21 cellular contexts compared by ENCODE assay signal in genomic region chr14:62824086-62824485, GRCh38.
DNase-seq lines count a peak whose midpoint lies in the region; ATAC-seq, FAIRE-seq and TF ChIP-seq lines count a peak whose summit lies in the region.
"Had no signal": no experiment of that assay in that cellular context is flagged by ENCODE, and none has a peak within 500 bp of the region (broad histone marks: within the 10 kb centered on the region; RNA-seq: fewer than 3 reads in every experiment).

No MANE protein-coding gene starts in this region.

- H3K4me1 ChIP-seq in IMR-90 (ENCODE audit: control insufficient read depth, insufficient read depth, low read length) (no peaks in the 10 kb centered on the region), adipocyte (ENCODE audit: control insufficient read depth, insufficient read depth, low read length) (no peaks in the 10 kb centered on the region), suprapubic skin (no peaks in the 10 kb centered on the region)
- H3K4me1 ChIP-seq: BE2C had no signal

- POLR2A ChIA-PET in IMR-90 (lab: Charles Lee; ENCODE audit: unreplicated experiment) = no interaction called here

- intact Hi-C loops in IMR-90 (cut with micrococcal nuclease) = no loop called here

- TF ChIP-seq POLR2A in IMR-90 (IDR thresholded peaks at IDR 0.05; ENCODE audit: low read depth, low read length) = no peak
- no peak for TF ChIP-seq POLR2A in GM12891 (IDR thresholded peaks at IDR 0.05; ENCODE audit: low read depth, low read length)
- no peak for TF ChIP-seq POLR2A in suprapubic skin (IDR thresholded peaks at IDR 0.05)

- no peak overlapping the region for H4K5ac ChIP-seq in IMR-90 (ENCODE audit: low read depth, low read length)

- FAIRE-seq in GM12891 (lab: Jason Lieb, UNC) = no peak
- FAIRE-seq: A204.1, D721Med, GM19239, HepG2 had no signal

- H4K8ac ChIP-seq in IMR-90 (ENCODE audit: low read depth in 2 of 2, low read length in 2 of 2) = no peak overlapping the region

- H2AFZ ChIP-seq in IMR-90 (replicated peaks; ENCODE audit: low read length, poor library complexity) = no peak overlapping the region
- H2AFZ ChIP-seq: GM23248 had no signal

- BruUV-seq in IMR-90 (replicated peaks; lab: Mats Ljungman, UMichigan) = no TSS peak

- H4K91ac ChIP-seq in IMR-90 (ENCODE audit: insufficient read depth, low read depth, low read length) = no peak overlapping the region

- H2BK5ac ChIP-seq in IMR-90 (ENCODE audit: low read depth, low read length, poor library complexity, severe bottlenecking) = no peak overlapping the region

- TF ChIP-seq RAD21 in IMR-90 (IDR thresholded peaks at IDR 0.05; ENCODE audit: low read length) = no peak

- H3K27ac ChIP-seq in IMR-90 (ENCODE audit: insufficient read depth, low read length) (no peak overlapping the region), suprapubic skin (no peak overlapping the region)
- H3K27ac ChIP-seq: GM23248 had no signal

- no peak overlapping the region for H3K4ac ChIP-seq in IMR-90 (ENCODE audit: low read depth, low read length)

- H3K79me1 ChIP-seq in IMR-90 (ENCODE audit: low read depth in 1 of 2, low read length in 2 of 2) = no peaks in the 10 kb centered on the region

- no peak overlapping the region for H3K4me2 ChIP-seq in IMR-90 (ENCODE audit: low read depth, low read length)

- TF ChIP-seq CTCF in IMR-90 (conservative IDR thresholded peaks at IDR 0.05; ENCODE audit: low read depth, low read length) = no peak
- no peak for TF ChIP-seq CTCF in suprapubic skin (IDR thresholded peaks at IDR 0.05)

- dilution Hi-C loops in IMR-90 (cut with HindIII; ENCODE audit: low sequenced_read_pairs, unreplicated experiment) = no loop called here

- no peak overlapping the region for H2AK9ac ChIP-seq in IMR-90 (replicated peaks; ENCODE audit: low read depth, low read length, poor library complexity)

- no peak for TF ChIP-seq EP300 in suprapubic skin (IDR thresholded peaks at IDR 0.05)

- H3K23ac ChIP-seq in IMR-90 (ENCODE audit: low read depth, low read length) = no peak overlapping the region

- H3K9me3 ChIP-seq in IMR-90 (ENCODE audit: control insufficient read depth, insufficient read depth, low read length) = peaks cover 3% of the 10 kb centered on the region
- peaks cover 15% of the 10 kb centered on the region for H3K9me3 ChIP-seq in adipocyte (ENCODE audit: control insufficient read depth, low read length)
- no peaks in the 10 kb centered on the region for H3K9me3 ChIP-seq in MG63
- H3K9me3 ChIP-seq in suprapubic skin = peaks cover 2% of the 10 kb centered on the region
- H3K9me3 ChIP-seq: BE2C had no signal

- peak; percentile 18 for DNase-seq in IMR-90
- peak; percentile 44 for DNase-seq in adipocyte (ENCODE audit: low read depth)
- DNase-seq in astrocyte of the hippocampus (ENCODE audit: low read depth, low spot score) = peak; percentile 29
- DNase-seq in MG63 = no peak
- no peak for DNase-seq in GM12891 (ENCODE audit: insufficient read length, low spot score)
- no peak for DNase-seq in suprapubic skin (ENCODE audit: low spot score in 2 of 2)
- DNase-seq in activated naive CD4-positive, alpha-beta T cell treated with Interleukin-2 at 50 U/mL for 16 hours = no peak
- DNase-seq: ACHN; BE2C; C1 segment of cervical spinal cord; CD4-positive, CD25-positive, alpha-beta regulatory T cell; CD8-positive, alpha-beta memory T cell; COR-L47; GDM1; GM23248; HCEC 1CT; KG1 had no signal

- H4K20me1 ChIP-seq in IMR-90 (ENCODE audit: insufficient read depth, low read length) = no peaks in the 10 kb centered on the region

- H3K9ac ChIP-seq in IMR-90 (ENCODE audit: low read depth, low read length) = no peak overlapping the region
- no peak overlapping the region for H3K9ac ChIP-seq in adipocyte (ENCODE audit: low read length)
- H3K9ac ChIP-seq: GM23248 had no signal

- no peak overlapping the region for H3K14ac ChIP-seq in IMR-90 (replicated peaks; ENCODE audit: low read depth, low read length)

- no peak for ATAC-seq in IMR-90 (ENCODE audit: low read depth)
- ATAC-seq: HepG2 had no signal

- in situ Hi-C loops in IMR-90 (cut with MboI; ENCODE audit: low sequenced_read_pairs) = no loop called here

- H3K9me1 ChIP-seq in IMR-90 (ENCODE audit: insufficient read depth, low read length) = no peaks in the 10 kb centered on the region

- no peak overlapping the region for H2BK120ac ChIP-seq in IMR-90 (ENCODE audit: low read depth, low read length)

- no CpG with 5 or more reads among the region's 2 CpGs for WGBS in IMR-90 (ENCODE audit: extremely low coverage in 2 of 2, insufficient read length in 1 of 2), 2 experiments
- 66% methylated on average over 2 of the region's 2 CpGs for WGBS in suprapubic skin

- H3K27me3 ChIP-seq in IMR-90 (ENCODE audit: control insufficient read depth, insufficient read depth, low read length) = no peaks in the 10 kb centered on the region
- no peaks in the 10 kb centered on the region for H3K27me3 ChIP-seq in adipocyte (replicated peaks; ENCODE audit: control insufficient read depth, insufficient read depth, low read length)
- no peaks in the 10 kb centered on the region for H3K27me3 ChIP-seq in MG63
- H3K27me3 ChIP-seq in suprapubic skin = no peaks in the 10 kb centered on the region
- H3K27me3 ChIP-seq: BE2C had no signal

- no peaks in the 10 kb centered on the region for H3K36me3 ChIP-seq in IMR-90 (ENCODE audit: control insufficient read depth, insufficient read depth, low read length)
- H3K36me3 ChIP-seq in adipocyte (ENCODE audit: control insufficient read depth, insufficient read depth, low read length, severe bottlenecking) = no peaks in the 10 kb centered on the region
- H3K36me3 ChIP-seq in MG63 = no peaks in the 10 kb centered on the region
- H3K36me3 ChIP-seq in suprapubic skin = no peaks in the 10 kb centered on the region
- H3K36me3 ChIP-seq: BE2C had no signal

- no peak overlapping the region for H2BK20ac ChIP-seq in IMR-90 (ENCODE audit: low read depth, low read length)

- H3K56ac ChIP-seq in IMR-90 (ENCODE audit: extremely low read depth, insufficient read depth, low read length) = no peak overlapping the region

- H3K18ac ChIP-seq in IMR-90 (ENCODE audit: low read depth, low read length) = no peak overlapping the region

- H2BK15ac ChIP-seq in IMR-90 (ENCODE audit: low read depth, low read length) = no peak overlapping the region

- no peak overlapping the region for H3K4me3 ChIP-seq in IMR-90 (ENCODE audit: insufficient read depth, low read depth, low read length)
- H3K4me3 ChIP-seq in adipocyte (ENCODE audit: low read length) = no peak overlapping the region
- no peak overlapping the region for H3K4me3 ChIP-seq in MG63
- no peak overlapping the region for H3K4me3 ChIP-seq in suprapubic skin
- H3K4me3 ChIP-seq: GM23248 had no signal

- CTCF ChIA-PET in IMR-90 (lab: Yijun Ruan, JAX) = no interaction called here

- no peak overlapping the region for H2AK5ac ChIP-seq in IMR-90 (ENCODE audit: low read depth, low read length)

TF ChIP-seq in IMR-90, 13 proteins besides CTCF, POLR2A, EP300 and RAD21 (continues in another document):
- TF ChIP-seq SMC3 (IDR thresholded peaks at IDR 0.05; ENCODE audit: low read depth, low read length) (no peak), USF2 (IDR thresholded peaks at IDR 0.05; ENCODE audit: low read depth, low read length) (no peak), CEBPB (IDR thresholded peaks at IDR 0.05; ENCODE audit: low read depth, low read length) (no peak), ELK1 (IDR thresholded peaks at IDR 0.05; ENCODE audit: borderline replicate concordance, low read depth, low read length) (no peak), MAZ (IDR thresholded peaks at IDR 0.05; ENCODE audit: borderline replicate concordance, low read depth, low read length) (no peak), RFX5 (IDR thresholded peaks at IDR 0.05; ENCODE audit: low read depth, low read length) (no peak)

TF ChIP-seq in GM12891, 5 proteins besides CTCF, POLR2A, EP300 and RAD21:
- TF ChIP-seq SPI1 (IDR thresholded peaks at IDR 0.05; ENCODE audit: low read depth, low read length) = no peak
- no peak for TF ChIP-seq TAF1 (IDR thresholded peaks at IDR 0.05; ENCODE audit: low read depth, low read length)

Comparison
In these comparisons a context has a peak if more than half of its experiments do, and no peak if none do; other contexts are left out.
1. DNase-seq: peak in IMR-90 (single experiment), adipocyte (single experiment) and astrocyte of the hippocampus (single experiment); none in MG63 (single experiment), GM12891 (single experiment), suprapubic skin (0 of 2) and activated naive CD4-positive, alpha-beta T cell treated with Interleukin-2 at 50 U/mL for 16 hours (single experiment).